1 cellular context compared by ENCODE assay signal in genomic region chr6:137707038-137707589, GRCh38.
TF ChIP-seq lines count a peak whose summit lies in the region.

No MANE protein-coding gene starts in this region.

TF ChIP-seq in HepG2, 621 proteins besides CTCF, POLR2A, EP300 and RAD21 (continued from another document):
- TF ChIP-seq EHMT2 (IDR thresholded peaks at IDR 0.05; ENCODE audit: borderline replicate concordance, low read depth, low read length) (peak; percentile 92; the same call in 1 of the 2 replicates), CEBPB (IDR thresholded peaks at IDR 0.05; ENCODE audit: borderline replicate concordance, low read depth, low read length) (no peak), MXI1 (IDR thresholded peaks at IDR 0.05; ENCODE audit: borderline replicate concordance, low read depth, low read length) (no peak)
